Comparison of ENCODE assay signal across 16 cellular contexts in the genomic region with DNA sequence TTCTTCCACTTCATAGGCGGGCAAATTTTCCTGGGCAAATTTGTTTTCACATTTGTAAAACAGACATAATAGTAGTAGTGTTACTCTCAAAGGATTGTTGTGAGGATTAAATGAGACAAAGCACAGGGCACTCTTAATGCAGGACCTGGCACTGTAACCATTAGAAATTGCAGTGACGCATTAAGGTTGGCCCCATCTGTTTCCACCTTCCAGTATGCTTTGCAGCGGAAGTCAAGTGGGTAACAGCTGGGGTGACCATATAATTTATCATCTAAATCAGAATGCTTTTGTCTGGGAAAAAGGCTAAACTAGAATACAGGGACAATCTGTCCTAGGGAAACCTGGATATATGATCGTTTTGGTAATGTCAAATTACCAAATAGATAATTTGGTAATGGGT.
DNase-seq lines count a peak whose midpoint lies in the region; ATAC-seq lines count a peak whose summit lies in the region.
"Had no signal": no experiment of that assay in that cellular context is flagged by ENCODE, and none has a peak within 500 bp of the region (broad histone marks: within the 10 kb centered on the region; RNA-seq: fewer than 3 reads in every experiment).

No MANE protein-coding gene starts in this region.

- DNase-seq in NCI-H748 (lab: John Stamatoyannopoulos, UW; ENCODE audit: unreplicated experiment) (peak; percentile 24), NCI-H748 treated with DMSO at 0.1 percent for 48 hours (lab: John Stamatoyannopoulos, UW) (no peak), NCI-H2171 treated with DMSO at 0.1 percent for 48 hours (lab: John Stamatoyannopoulos, UW) (peak; percentile 86), NCI-H82 treated with DMSO at 0.1 percent for 48 hours (lab: John Stamatoyannopoulos, UW; ENCODE audit: unreplicated experiment) (peak; percentile 32), NCI-H1436 treated with DMSO at 0.1 percent for 48 hours (lab: John Stamatoyannopoulos, UW) (no peak), NK-92 (lab: John Stamatoyannopoulos, UW; ENCODE audit: unreplicated experiment) (no peak)
- DNase-seq: Caco-2; CD4-positive, alpha-beta T cell; GOT3; Karpas-422; NCI-H1436; SHP77; SW 1271; T-helper 2 cell had no signal

- no peak for ATAC-seq in HG03469 (IDR thresholded peaks at IDR 0.05; ENCODE audit: unreplicated experiment)
- ATAC-seq: HCT116 had no signal

Comparison
In these comparisons a context has a peak if more than half of its experiments do, and no peak if none do; other contexts are left out.
1. DNase-seq: peak in NCI-H748 (single experiment), NCI-H2171 treated with DMSO at 0.1 percent for 48 hours (single experiment) and NCI-H82 treated with DMSO at 0.1 percent for 48 hours (single experiment); none in NCI-H748 treated with DMSO at 0.1 percent for 48 hours (single experiment), NCI-H1436 treated with DMSO at 0.1 percent for 48 hours (single experiment) and NK-92 (single experiment).